Comparison of ENCODE assay signal across 16 cellular contexts in the genomic region with DNA sequence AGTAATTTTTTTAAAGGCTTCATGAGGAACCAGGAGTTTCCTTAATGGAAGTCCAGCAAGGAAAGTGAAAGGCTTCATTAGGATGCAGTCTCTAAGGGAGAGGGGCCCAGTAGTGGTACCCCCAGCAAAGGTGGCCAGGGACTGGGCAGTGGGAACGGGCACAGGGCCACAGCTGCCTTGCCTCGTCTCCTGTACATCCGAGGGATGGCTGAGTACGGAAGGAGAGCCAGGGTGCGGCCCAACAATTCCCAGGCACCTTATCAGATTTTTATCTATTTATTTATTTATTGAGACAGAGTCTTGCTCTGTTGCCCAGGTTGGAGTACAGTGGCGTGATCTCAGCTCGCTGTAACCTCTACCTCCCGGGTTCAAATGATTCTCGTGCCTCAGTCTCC. TPM values are rescaled to one million over a fixed set of nuclear protein-coding genes. Genes with fewer than 3 reads are reported as not detected.
DNase-seq lines count a peak whose midpoint lies in the region; ATAC-seq and TF ChIP-seq lines count a peak whose summit lies in the region.
"Had no signal": no experiment of that assay in that cellular context is flagged by ENCODE, and none has a peak within 500 bp of the region (broad histone marks: within the 10 kb centered on the region; RNA-seq: fewer than 3 reads in every experiment).

No MANE protein-coding gene starts in this region.

- peaks cover 0 to 31% of the 10 kb centered on the region in 2 donors for H3K4me1 ChIP-seq in left lung

- peaks cover 0 to 3% of the 10 kb centered on the region in 2 donors for H3K27me3 Mint-ChIP-seq in natural killer cell treated with Interleukin-12 subunit alpha and Interleukin-12 subunit beta and Interleukin-15 and Interleukin-18, amount 100 ng/mL, for 72 hours
- H3K27me3 Mint-ChIP-seq in natural killer cell (ENCODE audit: low read depth in 2 of 2): peaks cover 0 to 6% of the 10 kb centered on the region in 2 donors

- H3K4me3 ChIP-seq in left lung: no peak overlapping the region

- peak; percentile 32 for DNase-seq in natural killer cell treated with Interleukin-12 subunit alpha and Interleukin-12 subunit beta and Interleukin-15 and Interleukin-18, amount 100 ng/mL, for 72 hours (ENCODE audit: low spot score)
- DNase-seq in natural killer cell (no peak), left lung (no peak), sciatic nerve (ENCODE audit: low spot score) (peak; percentile 41), DMS153 (lab: John Stamatoyannopoulos, UW) (no peak), iPS-NIHi11 (ENCODE audit: low spot score) (no peak)
- DNase-seq: COR-L47, HFFc6, KG1, NCI-H1436, NCI-H2029, NCI-H2171, NCI-H446 treated with DMSO at 0.1 percent for 48 hours, NCI-H748 treated with DMSO at 0.1 percent for 48 hours, PC-3 had no signal

- no peaks in the 10 kb centered on the region for H3K4me1 Mint-ChIP-seq in natural killer cell treated with Interleukin-12 subunit alpha and Interleukin-12 subunit beta and Interleukin-15 and Interleukin-18, amount 100 ng/mL, for 72 hours (ENCODE audit: low read depth in 2 of 2)
- no peaks in the 10 kb centered on the region for H3K4me1 Mint-ChIP-seq in natural killer cell

- H3K36me3 Mint-ChIP-seq in natural killer cell treated with Interleukin-12 subunit alpha and Interleukin-12 subunit beta and Interleukin-15 and Interleukin-18, amount 100 ng/mL, for 72 hours: no peaks in the 10 kb centered on the region
- no peaks in the 10 kb centered on the region for H3K36me3 Mint-ChIP-seq in natural killer cell

- no peak for TF ChIP-seq CTCF in natural killer cell (IDR thresholded peaks at IDR 0.05)
- no peak for TF ChIP-seq CTCF in left lung (IDR thresholded peaks at IDR 0.05)

- H3K9me3 Mint-ChIP-seq in natural killer cell treated with Interleukin-12 subunit alpha and Interleukin-12 subunit beta and Interleukin-15 and Interleukin-18, amount 100 ng/mL, for 72 hours: no peaks in the 10 kb centered on the region
- H3K9me3 Mint-ChIP-seq in natural killer cell: no peaks in the 10 kb centered on the region
- H3K9me3 Mint-ChIP-seq: HFFc6 had no signal

- no peaks in the 10 kb centered on the region for H3K27me3 ChIP-seq in left lung

- no peak for ATAC-seq in natural killer cell treated with Interleukin-12 subunit alpha and Interleukin-12 subunit beta and Interleukin-15 and Interleukin-18, amount 100 ng/mL, for 72 hours
- ATAC-seq in natural killer cell (no peak), left lung (no peak), sciatic nerve (no peak), GM21529 (IDR thresholded peaks at IDR 0.05; ENCODE audit: unreplicated experiment) (no peak)
- ATAC-seq: PC-3 had no signal

- H3K27ac Mint-ChIP-seq in natural killer cell treated with Interleukin-12 subunit alpha and Interleukin-12 subunit beta and Interleukin-15 and Interleukin-18, amount 100 ng/mL, for 72 hours: no peak overlapping the region
- no peak overlapping the region for H3K27ac Mint-ChIP-seq in natural killer cell
- H3K27ac Mint-ChIP-seq: HFFc6 had no signal

- H3K36me3 ChIP-seq in left lung: no peaks in the 10 kb centered on the region

- H3K9me3 ChIP-seq in left lung: no peaks in the 10 kb centered on the region

- peak overlapping the region; percentile 45 to 59 for H3K27ac ChIP-seq in left lung

- H3K4me3 Mint-ChIP-seq in natural killer cell treated with Interleukin-12 subunit alpha and Interleukin-12 subunit beta and Interleukin-15 and Interleukin-18, amount 100 ng/mL, for 72 hours: no peak overlapping the region
- H3K4me3 Mint-ChIP-seq in natural killer cell: no peak overlapping the region
- H3K4me3 Mint-ChIP-seq: HFFc6 had no signal

- intact Hi-C loops in natural killer cell (cut with micrococcal nuclease) (no loop called here), left lung (cut with DNase I) (no loop called here), sciatic nerve (cut with DNase I) (no loop called here)

RNA-seq across cellular contexts. Expression of a gene that starts 14.5 kb away (rescaled TPM):
- total RNA-seq in natural killer cell treated with Interleukin-12 subunit alpha and Interleukin-12 subunit beta and Interleukin-15 and Interleukin-18, amount 100 ng/mL, for 72 hours: under 1 TPM in 1 of 2 donors, not detected in 1; 0.08 TPM
- under 1 TPM in 2 of 3 donors, not detected in 1; 0.07 to 0.55 TPM for total RNA-seq in natural killer cell
- total RNA-seq in left lung: 10 to 100 TPM; 30.5 to 36.5 TPM
- total RNA-seq in sciatic nerve: 38.3 TPM
- total RNA-seq: HFFc6 had no signal

RNA-seq across cellular contexts. Expression of a gene that starts 20.0 kb away (rescaled TPM):
- total RNA-seq in natural killer cell treated with Interleukin-12 subunit alpha and Interleukin-12 subunit beta and Interleukin-15 and Interleukin-18, amount 100 ng/mL, for 72 hours: 10 to 100 TPM in 1 of 2 donors, 1 to 10 TPM in 1; 3.8 to 11.8 TPM
- total RNA-seq in natural killer cell (10 to 100 TPM; 10.9 to 13.5 (median 13.5) TPM), left lung (1 to 10 TPM; 3.9 to 6.5 TPM), sciatic nerve (11.4 TPM)

RNA-seq across cellular contexts. Expression of a gene that starts 20.6 kb away (rescaled TPM):
- total RNA-seq in natural killer cell treated with Interleukin-12 subunit alpha and Interleukin-12 subunit beta and Interleukin-15 and Interleukin-18, amount 100 ng/mL, for 72 hours: 100 to 1,000 TPM in 1 of 2 donors, 10 to 100 TPM in 1; 96.1 to 131 TPM
- total RNA-seq in natural killer cell: 100 to 1,000 TPM; 141 to 154 (median 145) TPM
- total RNA-seq in left lung: 10 to 100 TPM; 66.6 to 69.8 TPM
- total RNA-seq in sciatic nerve: 59.5 TPM

RNA-seq across cellular contexts. Expression of a gene that starts 23.4 kb away (rescaled TPM):
- not detected for total RNA-seq in natural killer cell treated with Interleukin-12 subunit alpha and Interleukin-12 subunit beta and Interleukin-15 and Interleukin-18, amount 100 ng/mL, for 72 hours
- total RNA-seq in natural killer cell (1 to 10 TPM in 2 of 3 donors, not detected in 1; 1.1 to 1.2 TPM), left lung (100 to 1,000 TPM in 1 of 2 donors, 10 to 100 TPM in 1; 30.7 to 117 TPM), sciatic nerve (205 TPM)

RNA-seq across cellular contexts. Expression of a gene that starts 25.0 kb away (rescaled TPM):
- 100 to 1,000 TPM in 1 of 2 donors, 10 to 100 TPM in 1; 72.5 to 116 TPM for total RNA-seq in natural killer cell treated with Interleukin-12 subunit alpha and Interleukin-12 subunit beta and Interleukin-15 and Interleukin-18, amount 100 ng/mL, for 72 hours
- total RNA-seq in natural killer cell (100 to 1,000 TPM; 162 to 191 (median 175) TPM), left lung (100 to 1,000 TPM in 1 of 2 donors, 10 to 100 TPM in 1; 72.6 to 104 TPM), sciatic nerve (163 TPM)

Comparison
In these comparisons a context has a peak if more than half of its experiments do, and no peak if none do; other contexts are left out.
1. DNase-seq: peak in natural killer cell treated with Interleukin-12 subunit alpha and Interleukin-12 subunit beta and Interleukin-15 and Interleukin-18, amount 100 ng/mL, for 72 hours (single experiment) and sciatic nerve (single experiment); none in natural killer cell (single experiment), left lung (0 of 2), DMS153 (single experiment) and iPS-NIHi11 (single experiment).
2. RNA of a gene that starts 14.5 kb away (total RNA-seq): 38.3 TPM in sciatic nerve (single experiment) and 30.5 to 36.5 TPM in left lung; 0.08 TPM in natural killer cell treated with Interleukin-12 subunit alpha and Interleukin-12 subunit beta and Interleukin-15 and Interleukin-18, amount 100 ng/mL, for 72 hours and 0.07 to 0.55 TPM in natural killer cell; every median in the first group is over 10 times any median in the second.